ENCODE assay signal across 34 cellular contexts in genomic region chr14:93638790-93639189, GRCh38.
"Had no signal": no experiment of that assay in that cellular context is flagged by ENCODE, and none has a peak within 500 bp of the region (broad histone marks: within the 10 kb centered on the region; RNA-seq: fewer than 3 reads in every experiment).

No MANE protein-coding gene starts in this region.

- H3K36me3 Mint-ChIP-seq: activated CD4-positive, alpha-beta memory T cell treated with anti-CD3 and anti-CD28 coated beads for 36 hours; activated naive CD8-positive, alpha-beta T cell treated with anti-CD3 and anti-CD28 coated beads for 36 hours had no signal

- H3K9me3 Mint-ChIP-seq: activated B cell treated with CpG ODN at 0.5 μM for 24 hours; activated CD4-positive, alpha-beta memory T cell treated with anti-CD3 and anti-CD28 coated beads for 36 hours; activated CD4-positive, alpha-beta T cell treated with anti-CD3 and anti-CD28 coated beads, Interleukin-2, amount 10 ng/mL, durations not matched to agents 24 days and 14 days; activated CD8-positive, alpha-beta T cell treated with anti-CD3 and anti-CD28 coated beads for 36 hours; activated naive CD4-positive, alpha-beta T cell treated with anti-CD3 and anti-CD28 coated beads for 36 hours; activated naive CD8-positive, alpha-beta T cell treated with anti-CD3 and anti-CD28 coated beads for 36 hours; activated T-cell treated with anti-CD3 and anti-CD28 coated beads, Interleukin-2, amount 50 U/mL, for 4 hours; activated T-cell treated with anti-CD3 and anti-CD28 coated beads, Interleukin-2, amount 50 U/mL, for 72 hours; activated T-helper 1 cell treated with anti-CD3 and anti-CD28 coated beads, Interleukin-12 subunit alpha, Interleukin-12 subunit beta, Interleukin-2, Interleukin-4 antibody, amounts not matched to agents 30 ng/mL and 10 ng/mL and 1 ng/mL, durations not matched to agents 14 hours and 24 hours and 36 hours; activated T-helper 17 cell treated with anti-CD3 and anti-CD28 coated beads, Interleukin-2, amount 50 U/mL, for 72 hours; T-helper 1 cell treated with Interleukin-12 subunit alpha and Interleukin-12 subunit beta and Interleukin-4 antibody, amounts not matched to agents 30 μg/mL and 1 μg/mL, for 36 hours; T-helper 2 cell treated with Interferon-gamma antibody and Interleukin-4, amounts not matched to agents 5 μg/mL and 100 μg/mL, for 36 hours had no signal

- DNase-seq: activated B cell treated with CpG ODN at 0.5 μM for 24 hours; activated CD4-positive, alpha-beta memory T cell treated with anti-CD3 and anti-CD28 coated beads for 36 hours; activated CD4-positive, alpha-beta T cell treated with anti-CD3 and anti-CD28 coated beads for 4 hours; activated CD4-positive, alpha-beta T cell treated with anti-CD3 and anti-CD28 coated beads, Interleukin-2, amount 10 ng/mL, durations not matched to agents 24 days and 14 days; activated CD4-positive, alpha-beta T cell treated with anti-CD3 and anti-CD28 coated beads, Interleukin-2, amount 50 U/mL, for 1 hour; activated CD4-positive, alpha-beta T cell treated with anti-CD3 and anti-CD28 coated beads, Interleukin-2, amount 50 U/mL, for 4 hours; activated CD4-positive, CD25-positive, alpha-beta regulatory T cell treated with anti-CD3 and anti-CD28 coated beads, Interleukin-2, amount 50 U/mL, for 72 hours; activated CD8-positive, alpha-beta memory T cell treated with anti-CD3 and anti-CD28 coated beads, Interleukin-2, amount 50 U/mL, for 4 hours; activated CD8-positive, alpha-beta T cell treated with anti-CD3 and anti-CD28 coated beads for 36 hours; activated effector memory CD4-positive, alpha-beta T cell treated with anti-CD3 and anti-CD28 coated beads, Interleukin-2, amount 50 U/mL, for 16 hours; activated gamma-delta T cell treated with Interleukin-2 at 50 U/mL for 16 hours; activated naive CD4-positive, alpha-beta T cell; activated naive CD4-positive, alpha-beta T cell treated with anti-CD3 and anti-CD28 coated beads for 36 hours; activated naive CD4-positive, alpha-beta T cell treated with anti-CD3 and anti-CD28 coated beads, Interleukin-2, amount 50 U/mL, for 16 hours; activated naive CD8-positive, alpha-beta T cell treated with anti-CD3 and anti-CD28 coated beads for 36 hours; activated T-cell treated with anti-CD3 and anti-CD28 coated beads for 4 hours; activated T-cell treated with anti-CD3 and anti-CD28 coated beads, Interleukin-2, amount 50 U/mL, for 1 hour; activated T-cell treated with anti-CD3 and anti-CD28 coated beads, Interleukin-2, amount 50 U/mL, for 4 hours; activated T-cell treated with anti-CD3 and anti-CD28 coated beads, Interleukin-2, amount 50 U/mL, for 72 hours; adrenal gland; amniotic stem cell; aorta; body of pancreas; brain microvascular endothelial cell; central memory CD4-positive, alpha-beta T cell; T-helper 2 cell; T-helper 9 cell had no signal

- H3K4me1 ChIP-seq: adrenal gland, body of pancreas, breast epithelium had no signal

- ATAC-seq: activated CD8-positive, alpha-beta T cell treated with anti-CD3 and anti-CD28 coated beads for 36 hours; activated naive CD4-positive, alpha-beta T cell treated with anti-CD3 and anti-CD28 coated beads, Interleukin-2, amount 50 U/mL, for 72 hours; activated T-cell treated with anti-CD3 and anti-CD28 coated beads, Interleukin-2, amount 50 U/mL, for 4 hours; activated T-cell treated with anti-CD3 and anti-CD28 coated beads, Interleukin-2, amount 50 U/mL, for 72 hours; activated T-helper 17 cell treated with anti-CD3 and anti-CD28 coated beads, Interleukin-2, amount 50 U/mL, for 72 hours; body of pancreas had no signal

- H3K27ac Mint-ChIP-seq: activated B cell treated with CpG ODN at 0.5 μM for 24 hours; activated CD4-positive, alpha-beta memory T cell treated with anti-CD3 and anti-CD28 coated beads for 36 hours; activated CD4-positive, alpha-beta T cell treated with anti-CD3 and anti-CD28 coated beads, Interleukin-2, amount 10 ng/mL, durations not matched to agents 24 days and 14 days; activated CD8-positive, alpha-beta T cell treated with anti-CD3 and anti-CD28 coated beads for 36 hours; activated naive CD4-positive, alpha-beta T cell treated with anti-CD3 and anti-CD28 coated beads for 36 hours; activated naive CD4-positive, alpha-beta T cell treated with anti-CD3 and anti-CD28 coated beads, Interleukin-2, amount 50 U/mL, for 72 hours; activated naive CD8-positive, alpha-beta T cell treated with anti-CD3 and anti-CD28 coated beads for 36 hours; activated T-cell treated with anti-CD3 and anti-CD28 coated beads, Interleukin-2, amount 50 U/mL, for 72 hours; activated T-helper 1 cell treated with anti-CD3 and anti-CD28 coated beads, Interleukin-12 subunit alpha, Interleukin-12 subunit beta, Interleukin-2, Interleukin-4 antibody, amounts not matched to agents 30 ng/mL and 10 ng/mL and 1 ng/mL, durations not matched to agents 14 hours and 24 hours and 36 hours; activated T-helper 17 cell treated with anti-CD3 and anti-CD28 coated beads, Interleukin-2, amount 50 U/mL, for 72 hours; T-helper 1 cell treated with Interleukin-12 subunit alpha and Interleukin-12 subunit beta and Interleukin-4 antibody, amounts not matched to agents 30 μg/mL and 1 μg/mL, for 36 hours; T-helper 2 cell treated with Interferon-gamma antibody and Interleukin-4, amounts not matched to agents 5 μg/mL and 100 μg/mL, for 36 hours had no signal

- H3K4me1 Mint-ChIP-seq: activated B cell treated with CpG ODN at 0.5 μM for 24 hours; activated CD4-positive, alpha-beta T cell treated with anti-CD3 and anti-CD28 coated beads, Interleukin-2, amount 10 ng/mL, durations not matched to agents 24 days and 14 days; activated naive CD8-positive, alpha-beta T cell treated with anti-CD3 and anti-CD28 coated beads for 36 hours; activated T-helper 17 cell treated with anti-CD3 and anti-CD28 coated beads, Interleukin-2, amount 50 U/mL, for 72 hours had no signal

- H3K4me3 ChIP-seq: adrenal gland, body of pancreas, breast epithelium had no signal

- H3K27ac ChIP-seq: adrenal gland, body of pancreas, brain microvascular endothelial cell, breast epithelium, VCaP had no signal

- H3K27me3 ChIP-seq: adrenal gland, body of pancreas, brain microvascular endothelial cell, breast epithelium had no signal

- H3K4me3 Mint-ChIP-seq: activated B cell treated with CpG ODN at 0.5 μM for 24 hours; activated CD4-positive, alpha-beta memory T cell treated with anti-CD3 and anti-CD28 coated beads for 36 hours; activated CD4-positive, alpha-beta T cell treated with anti-CD3 and anti-CD28 coated beads, Interleukin-2, amount 10 ng/mL, durations not matched to agents 24 days and 14 days; activated CD8-positive, alpha-beta T cell treated with anti-CD3 and anti-CD28 coated beads for 36 hours; activated naive CD4-positive, alpha-beta T cell treated with anti-CD3 and anti-CD28 coated beads for 36 hours; activated naive CD8-positive, alpha-beta T cell treated with anti-CD3 and anti-CD28 coated beads for 36 hours; activated T-cell treated with anti-CD3 and anti-CD28 coated beads, Interleukin-2, amount 50 U/mL, for 4 hours; activated T-cell treated with anti-CD3 and anti-CD28 coated beads, Interleukin-2, amount 50 U/mL, for 72 hours; activated T-helper 1 cell treated with anti-CD3 and anti-CD28 coated beads, Interleukin-12 subunit alpha, Interleukin-12 subunit beta, Interleukin-2, Interleukin-4 antibody, amounts not matched to agents 30 ng/mL and 10 ng/mL and 1 ng/mL, durations not matched to agents 14 hours and 24 hours and 36 hours; activated T-helper 17 cell treated with anti-CD3 and anti-CD28 coated beads, Interleukin-2, amount 50 U/mL, for 72 hours; T-helper 1 cell treated with Interleukin-12 subunit alpha and Interleukin-12 subunit beta and Interleukin-4 antibody, amounts not matched to agents 30 μg/mL and 1 μg/mL, for 36 hours; T-helper 2 cell treated with Interferon-gamma antibody and Interleukin-4, amounts not matched to agents 5 μg/mL and 100 μg/mL, for 36 hours had no signal

- H3K36me3 ChIP-seq: adrenal gland, brain microvascular endothelial cell, breast epithelium had no signal
